ENCODE assay signal across 1 cellular context in the genomic region with DNA sequence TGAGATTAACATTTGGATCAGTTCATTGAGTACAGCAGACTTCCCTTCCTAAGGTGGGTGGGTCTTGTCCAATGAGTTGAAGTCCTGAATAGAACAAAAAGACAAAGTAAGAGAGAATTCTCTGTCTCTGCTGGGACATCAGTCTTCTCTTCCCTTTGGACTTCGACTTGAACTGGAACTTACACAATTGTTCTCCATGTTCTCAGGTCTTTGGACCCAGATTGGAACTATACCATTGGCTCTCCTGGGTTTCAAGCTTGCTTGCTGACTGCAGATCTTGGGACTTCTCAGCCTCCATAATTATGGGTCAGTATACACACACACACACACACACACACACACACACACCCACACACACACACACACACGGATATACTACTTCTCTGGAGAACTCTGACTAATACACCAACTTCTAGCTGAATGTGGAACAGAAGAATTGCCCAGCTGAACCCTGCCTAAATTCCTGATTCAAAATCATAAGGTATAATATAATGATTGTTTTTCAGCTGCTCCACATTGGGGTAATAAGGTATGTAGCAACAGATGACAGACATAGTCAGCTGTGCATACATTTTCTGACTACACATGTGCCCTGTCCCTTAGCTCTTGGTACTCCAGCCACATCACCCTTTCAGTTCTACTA.
TF ChIP-seq lines count a peak whose summit lies in the region.

No MANE protein-coding gene starts in this region.

TF ChIP-seq in K562, 482 proteins besides CTCF, POLR2A, EP300 and RAD21 (continued from another document):
- TF ChIP-seq CUX1 (CRISPR knock-in tag; IDR thresholded peaks at IDR 0.05) (no peak), ELF4 (CRISPR knock-in tag; IDR thresholded peaks at IDR 0.05) (peak; percentile 66; the same call in 1 of the 2 replicates), ZBTB26 (CRISPR knock-in tag; IDR thresholded peaks at IDR 0.05) (peak; percentile 78; the same call in 1 of the 2 replicates), MEF2D (tag; conservative IDR thresholded peaks at IDR 0.05; ENCODE audit: low read depth) (0 out of 2 replicates have a peak, but pooled peaks have one; percentile 21), SRSF9 (IDR thresholded peaks at IDR 0.05; ENCODE audit: borderline replicate concordance, low read depth, low read length) (no peak), PREB (CRISPR knock-in tag; IDR thresholded peaks at IDR 0.05) (no peak), NFE2L1 (tag; IDR thresholded peaks at IDR 0.05; ENCODE audit: borderline replicate concordance, low read depth) (peak; percentile 23; the same call in 1 of the 2 replicates)
